Comparison of ENCODE assay signal across 9 cellular contexts in the genomic region with DNA sequence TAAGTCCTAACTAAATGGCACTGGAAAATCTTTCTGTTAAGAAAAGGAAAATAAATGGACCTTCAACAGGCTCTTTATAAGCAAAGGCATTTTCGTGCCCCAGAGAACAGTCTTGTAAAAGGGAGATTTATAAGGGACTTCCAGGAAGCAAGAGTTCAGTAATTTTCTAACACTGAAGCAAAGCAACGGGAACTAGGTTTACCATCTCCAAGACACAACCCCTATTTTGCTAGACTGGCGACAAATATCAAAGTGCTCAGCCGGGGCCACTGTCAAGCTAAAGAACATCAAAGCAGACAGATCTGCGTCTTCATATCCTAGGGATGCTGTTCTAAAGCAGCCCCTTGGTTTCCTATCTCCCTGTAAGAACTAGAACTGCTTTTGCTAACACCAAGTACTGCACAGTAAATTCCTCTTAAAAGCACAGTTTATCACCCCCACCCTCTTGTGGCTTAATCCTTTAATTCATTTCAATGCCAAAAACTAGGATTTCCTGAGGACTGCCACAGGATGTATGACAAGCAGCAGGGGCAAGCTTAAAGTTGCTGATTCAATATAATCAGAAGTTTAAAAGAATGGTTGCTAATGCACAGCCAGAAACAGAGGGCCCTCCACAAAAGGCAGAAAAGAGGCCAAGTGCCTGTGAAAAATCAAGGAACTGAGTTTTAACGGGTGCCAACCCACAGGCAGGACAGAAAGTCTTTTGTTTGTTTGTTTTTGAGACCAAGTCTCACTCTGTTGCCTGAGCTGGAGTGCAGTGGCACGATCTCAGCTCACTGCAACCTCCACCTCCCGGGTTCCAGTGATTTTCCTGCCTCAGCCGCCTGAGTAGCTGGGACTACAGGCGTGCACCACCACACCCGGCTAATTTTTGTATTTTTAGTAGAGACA. TPM values are rescaled to one million over a fixed set of nuclear protein-coding genes. Genes with fewer than 3 reads are reported as not detected.
DNase-seq lines count a peak whose midpoint lies in the region; ATAC-seq, FAIRE-seq and TF ChIP-seq lines count a peak whose summit lies in the region.
"Had no signal": no experiment of that assay in that cellular context is flagged by ENCODE, and none has a peak within 500 bp of the region (broad histone marks: within the 10 kb centered on the region; RNA-seq: fewer than 3 reads in every experiment).

No MANE protein-coding gene starts in this region.

- TF ChIP-seq CTCF in liver (IDR thresholded peaks at IDR 0.05; ENCODE audit: low read depth, low read length, missing input control) (no peak), HepG2 (CRISPR knock-in tag; IDR thresholded peaks at IDR 0.05) (no peak)

- DNase-seq in HepG2 (ENCODE audit: low spot score) (no peak), midbrain (lab: John Stamatoyannopoulos, UW) (peak; percentile 48), aorta (no peak), GM12892 (ENCODE audit: insufficient read length) (no peak), NCI-H774 (lab: John Stamatoyannopoulos, UW) (no peak)
- no peak for DNase-seq in effector memory CD8-positive, alpha-beta T cell
- DNase-seq: activated T-cell treated with anti-CD3 and anti-CD28 coated beads, Interleukin-2, amount 50 U/mL, for 48 hours had no signal

- no peaks in the 10 kb centered on the region for H3K9me3 ChIP-seq in liver (ENCODE audit: control insufficient read depth in 4 of 4, low read length in 3 of 4)
- no peaks in the 10 kb centered on the region for H3K9me3 ChIP-seq in HepG2 (ENCODE audit: low read length)
- H3K9me3 ChIP-seq in aorta (ENCODE audit: control insufficient read depth, low read length) = no peaks in the 10 kb centered on the region

- FAIRE-seq in HepG2 (lab: Jason Lieb, UNC) (no peak), GM12892 (lab: Jason Lieb, UNC) (no peak)

- no TSS peak for BruUV-seq in HepG2 (replicated peaks; lab: Mats Ljungman, UMichigan)

- POLR2A ChIA-PET in HepG2 (lab: Yijun Ruan, JAX) = no interaction called here

- no peaks in the 10 kb centered on the region for H4K20me1 ChIP-seq in HepG2 (ENCODE audit: insufficient read depth, low read length)

- H3K79me2 ChIP-seq in HepG2 (ENCODE audit: insufficient read depth, low read length) = no peaks in the 10 kb centered on the region

- peak overlapping the region; percentile 18 to 57 for H3K27ac Mint-ChIP-seq in effector memory CD8-positive, alpha-beta T cell

- H3K27ac ChIP-seq in liver (ENCODE audit: low read depth in 1 of 2, low read length in 2 of 2) (peak overlapping the region in 1 of 2 donors; percentile 25), HepG2 (ENCODE audit: extremely low read length, insufficient read depth, low read length) (no peak overlapping the region), aorta (ENCODE audit: low read depth in 1 of 2, low read length in 2 of 2) (peak overlapping the region in 1 of 2 donors; percentile 56)

- H3K9ac ChIP-seq in liver (ENCODE audit: low read depth in 1 of 2, low read length in 2 of 2) (no peak overlapping the region), HepG2 (ENCODE audit: insufficient read depth, low read depth, low read length) (no peak overlapping the region)

- H3K9me3 Mint-ChIP-seq in effector memory CD8-positive, alpha-beta T cell = no peaks in the 10 kb centered on the region

- no peaks in the 10 kb centered on the region for H3K27me3 Mint-ChIP-seq in effector memory CD8-positive, alpha-beta T cell

- H3K4me1 Mint-ChIP-seq in effector memory CD8-positive, alpha-beta T cell (ENCODE audit: low read depth in 2 of 2) = peaks cover 2 to 6% of the 10 kb centered on the region in 2 donors

- peaks cover 27% of the 10 kb centered on the region for H3K36me3 Mint-ChIP-seq in effector memory CD8-positive, alpha-beta T cell (ENCODE audit: insufficient read depth)

- CTCF ChIA-PET in HepG2 (lab: Yijun Ruan, JAX; ENCODE audit: low intra/inter-chr PET ratio, low total read pairs) = no interaction called here

- ATAC-seq in HepG2 = no peak; the same call in 2 of the 3 replicates
- ATAC-seq in effector memory CD8-positive, alpha-beta T cell (replicated peaks) = no peak
- peak; percentile 50 for ATAC-seq in aorta (ENCODE audit: low FRiP score)
- ATAC-seq in GM18519 (IDR thresholded peaks at IDR 0.05; ENCODE audit: low FRiP score, unreplicated experiment) = no peak

- TF ChIP-seq RAD21 in liver (IDR thresholded peaks at IDR 0.05) = peak; percentile 9
- TF ChIP-seq RAD21 in HepG2 (CRISPR knock-in tag; IDR thresholded peaks at IDR 0.05) = no peak

- in situ Hi-C loops in HepG2 (cut with HindIII; ENCODE audit: extremely low pct_ligation_motif_present, low pct_unique_long_range_greater_than_20kb) = loop anchor here (10.0 kb wide), 1 partner anchor 238 kb away; no protein-coding TSS in a partner anchor

- intact Hi-C loops in HepG2 (cut with micrococcal nuclease; ENCODE audit: unreplicated experiment) (no loop called here), aorta (cut with DNase I) (loop anchor here in 1 of 2 donors (1.0 kb wide), 1 partner anchor 18 kb away; no protein-coding TSS in a partner anchor)

- no peak overlapping the region for H3K4me3 ChIP-seq in liver (ENCODE audit: low read depth in 1 of 3, low read length in 3 of 3)
- no peak overlapping the region for H3K4me3 ChIP-seq in HepG2 (replicated peaks in 1 of 3; ENCODE audit: insufficient read depth in 1 of 3, low read depth in 2 of 3, low read length in 3 of 3)
- no peak overlapping the region for H3K4me3 ChIP-seq in aorta (ENCODE audit: low read length in 2 of 2)

- H3K4me3 Mint-ChIP-seq in effector memory CD8-positive, alpha-beta T cell = no peak overlapping the region

- H3K36me3 ChIP-seq in liver (ENCODE audit: control insufficient read depth in 4 of 4, insufficient read depth in 3 of 4, low read depth in 1 of 4, low read length in 3 of 4) (no peaks in the 10 kb centered on the region), HepG2 (replicated peaks in 1 of 2; ENCODE audit: control insufficient read depth in 1 of 2, insufficient read depth in 2 of 2, low read length in 2 of 2) (0 out of 5 replicates have a peak, but pooled peaks cover 0 to 1% of the 10 kb centered on the region in 2 experiments), aorta (ENCODE audit: control insufficient read depth in 1 of 2, insufficient read depth in 2 of 2, low read length in 1 of 2) (no peaks in the 10 kb centered on the region)

- TF ChIP-seq POLR2A in HepG2 (IDR thresholded peaks at IDR 0.05; ENCODE audit: insufficient read depth in 1 of 2, low read depth in 2 of 2, low read length in 2 of 2) (no peak), GM12892 (IDR thresholded peaks at IDR 0.05; ENCODE audit: low read depth, low read length) (no peak)

- H3K4me1 ChIP-seq in liver (ENCODE audit: control insufficient read depth in 4 of 4, insufficient read depth in 4 of 4, low read length in 3 of 4) (no peaks in the 10 kb centered on the region), HepG2 (ENCODE audit: insufficient read depth, low read length) (peaks cover 14% of the 10 kb centered on the region), aorta (ENCODE audit: control insufficient read depth in 1 of 2, insufficient read depth in 2 of 2, low read length in 2 of 2) (peaks cover 3 to 5% of the 10 kb centered on the region in 2 donors)

- TF ChIP-seq EP300 in HepG2 (IDR thresholded peaks at IDR 0.05; ENCODE audit: low read depth in 2 of 2, low read length in 2 of 2) (no peak), HepG2 (CRISPR knock-in tag; IDR thresholded peaks at IDR 0.05; ENCODE audit: borderline replicate concordance) (no peak)

- no peak overlapping the region for H2AFZ ChIP-seq in HepG2 (ENCODE audit: low read length)

- H3K27me3 ChIP-seq in liver (ENCODE audit: control insufficient read depth in 4 of 4, insufficient read depth in 4 of 4, low read length in 3 of 4) (no peaks in the 10 kb centered on the region), HepG2 (ENCODE audit: control insufficient read depth in 1 of 2, insufficient read depth in 2 of 2, low read length in 2 of 2) (no peaks in the 10 kb centered on the region), aorta (ENCODE audit: control insufficient read depth in 1 of 2, insufficient read depth in 2 of 2, low read length in 1 of 2) (no peaks in the 10 kb centered on the region)

- 74% methylated on average over 11 of the region's 11 CpGs for WGBS in liver
- 82% methylated on average over 9 of the region's 11 CpGs for WGBS in HepG2 (ENCODE audit: low lambda C conversion rate)
- 33 to 34% methylated on average over 11 of the region's 11 CpGs for WGBS in aorta, 2 donors

- H3K4me2 ChIP-seq in HepG2 (ENCODE audit: low read depth, low read length) = no peak overlapping the region

TF ChIP-seq in liver, 16 proteins besides CTCF, POLR2A, EP300 and RAD21 (continues in another document):
- TF ChIP-seq HNF4A (conservative IDR thresholded peaks at IDR 0.05) = no peak

TF ChIP-seq in HepG2, 621 proteins besides CTCF, POLR2A, EP300 and RAD21 (continues in another document):
- TF ChIP-seq ZNF121 (CRISPR knock-in tag; IDR thresholded peaks at IDR 0.05) = no peak

RNA-seq across cellular contexts. Expression of a gene that starts 44.0 kb away (rescaled TPM):
- not detected for total RNA-seq in liver
- not detected for polyA plus RNA-seq in liver
- total RNA-seq in HepG2 (2016; rRNA removed; fragmentation: Illumina TruSeq; extraction: Trizol) = 0.83 and 1.8 TPM in 2 replicates
- total RNA-seq in HepG2 (2016; cell fraction: cytosol; rRNA removed; fragmentation: Illumina TruSeq; extraction: Trizol; ENCODE audit: low read depth) = 0.20 and 0.44 TPM in 2 replicates
- 0.56 and 1.8 TPM in 2 replicates for total RNA-seq in HepG2 (2016; cell fraction: insoluble cytoplasmic fraction; rRNA removed; fragmentation: Illumina TruSeq; extraction: Trizol)
- 0.46 and 0.55 TPM in 2 replicates for total RNA-seq in HepG2 (2016; cell fraction: membrane; rRNA removed; fragmentation: Illumina TruSeq; extraction: Trizol)
- total RNA-seq in HepG2 (2016; cell fraction: nucleus; rRNA removed; fragmentation: Illumina TruSeq; extraction: Trizol) = 1.4 TPM in 2 replicates
- polyA plus RNA-seq in HepG2 (2011; rRNA removed) = 40.7 and 43.2 TPM in 2 replicates
- 17.0 and 22.7 TPM in 2 replicates for polyA plus RNA-seq in HepG2 (2011; cell fraction: cytosol; rRNA removed)
- 47.8 and 68.7 TPM in 2 replicates for polyA plus RNA-seq in HepG2 (2011; cell fraction: nucleus; rRNA removed)
- polyA plus RNA-seq in HepG2 (2012) = 59.6 and 62.7 TPM in 2 replicates
- polyA plus RNA-seq in HepG2 (2016; cell fraction: cytosol; fragmentation: Illumina TruSeq; extraction: Trizol; ENCODE audit: low read depth) = 0.08 and 0.19 TPM in 2 replicates
- 0.53 and 0.60 TPM in 2 replicates for polyA plus RNA-seq in HepG2 (2016; cell fraction: insoluble cytoplasmic fraction; fragmentation: Illumina TruSeq; extraction: Trizol; ENCODE audit: low read depth)
- 0.16 and 0.26 TPM in 2 replicates for polyA plus RNA-seq in HepG2 (2016; cell fraction: membrane; fragmentation: Illumina TruSeq; extraction: Trizol; ENCODE audit: low read depth)
- 2.1 and 2.3 TPM in 2 replicates for polyA plus RNA-seq in HepG2 (2016; cell fraction: nucleus; fragmentation: Illumina TruSeq; extraction: Trizol; ENCODE audit: insufficient read depth, low read depth)
- 0.09 and 81.0 TPM in 2 replicates for polyA minus RNA-seq in HepG2 (2011; rRNA and poly(A)+ RNA removed; ENCODE audit: low replicate concordance)
- 31.8 and 33.0 TPM in 2 replicates for polyA minus RNA-seq in HepG2 (2011; cell fraction: cytosol; rRNA and poly(A)+ RNA removed)
- polyA minus RNA-seq in HepG2 (2011; cell fraction: nucleus; rRNA and poly(A)+ RNA removed) = 18.5 and 28.2 TPM in 2 replicates
- under 1 TPM in 1 of 2 donors, not detected in 1; 0.39 TPM for total RNA-seq in aorta
- polyA plus RNA-seq in aorta = not detected
- not detected for polyA plus RNA-seq in GM12892 (2012; ENCODE audit: missing spikeins)
